25 cellular contexts compared by ENCODE assay signal in the genomic region with DNA sequence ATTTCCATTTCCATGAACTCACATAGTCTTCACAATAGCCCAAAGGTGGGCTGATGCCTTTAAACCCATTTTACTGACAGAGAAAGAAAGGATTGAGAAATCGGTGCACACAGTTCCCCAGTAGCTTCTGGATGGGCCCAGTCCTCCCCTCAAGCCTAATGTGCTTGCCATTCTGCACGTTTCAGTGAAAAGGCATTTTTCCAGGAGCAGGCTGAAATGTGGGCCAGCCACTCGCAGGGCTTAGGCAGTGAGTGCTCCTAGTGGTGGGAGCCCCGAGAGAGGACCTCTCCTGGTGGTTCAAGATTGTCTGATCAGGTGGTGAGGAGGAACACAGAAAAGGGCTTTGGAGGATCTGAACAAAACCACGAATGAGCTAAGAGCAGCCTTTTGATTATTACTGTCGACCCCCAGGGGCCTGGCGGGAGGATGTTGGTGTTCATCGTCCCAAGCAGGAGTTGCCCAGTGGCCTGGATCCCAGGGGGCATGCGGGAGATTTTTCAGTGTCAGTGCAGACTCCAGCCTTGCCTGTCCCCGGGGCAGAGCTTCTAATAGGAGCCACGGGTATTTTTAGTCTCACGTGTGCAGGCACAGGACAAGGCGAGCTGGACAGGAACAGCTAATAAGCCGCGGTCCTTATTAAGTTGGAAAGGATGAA. TPM values are rescaled to one million over a fixed set of nuclear protein-coding genes. Genes with fewer than 3 reads are reported as not detected.
"Had no signal": no experiment of that assay in that cellular context is flagged by ENCODE, and none has a peak within 500 bp of the region (broad histone marks: within the 10 kb centered on the region; RNA-seq: fewer than 3 reads in every experiment).

No MANE protein-coding gene starts in this region.

- H3K27ac Mint-ChIP-seq: activated CD4-positive, alpha-beta memory T cell treated with anti-CD3 and anti-CD28 coated beads, Interleukin-2, amount 10 ng/mL, durations not matched to agents 7 days and 5 days; activated CD8-positive, alpha-beta memory T cell treated with anti-CD3 and anti-CD28 coated beads, Interleukin-2, amount 10 ng/mL, durations not matched to agents 7 days and 5 days; activated naive CD4-positive, alpha-beta T cell treated with anti-CD3 and anti-CD28 coated beads, Interleukin-2, amount 50 U/mL, for 72 hours; mesothelial cell of epicardium; natural killer cell; T-helper 17 cell had no signal

- H3K27ac ChIP-seq: brain microvascular endothelial cell, colonic mucosa, esophagus squamous epithelium, gastroesophageal sphincter, thyroid gland, upper lobe of right lung had no signal

- H3K36me3 ChIP-seq: brain microvascular endothelial cell, colonic mucosa, esophagus squamous epithelium, gastroesophageal sphincter, thyroid gland, upper lobe of right lung had no signal

- H3K4me3 ChIP-seq: colonic mucosa, esophagus squamous epithelium, gastroesophageal sphincter, thyroid gland, upper lobe of right lung had no signal

- H3K9me3 ChIP-seq: colonic mucosa, esophagus squamous epithelium, gastroesophageal sphincter, thyroid gland, upper lobe of right lung had no signal

- ATAC-seq: activated CD8-positive, alpha-beta memory T cell treated with anti-CD3 and anti-CD28 coated beads, Interleukin-2, amount 10 ng/mL, durations not matched to agents 7 days and 5 days; activated naive CD4-positive, alpha-beta T cell treated with anti-CD3 and anti-CD28 coated beads, Interleukin-2, amount 50 U/mL, for 72 hours; gastroesophageal sphincter; left lobe of liver; natural killer cell; stimulated activated naive CD8-positive, alpha-beta T cell treated with anti-CD3 and anti-CD28 coated beads, Interleukin-15, Interleukin-2, amounts not matched to agents 100 U/mL and 50 U/mL, for 24 hours; T-helper 17 cell; upper lobe of right lung had no signal

- H3K4me1 ChIP-seq: colonic mucosa, esophagus squamous epithelium, thyroid gland, upper lobe of right lung had no signal

- H3K9me3 Mint-ChIP-seq: activated CD4-positive, alpha-beta memory T cell treated with anti-CD3 and anti-CD28 coated beads, Interleukin-2, amount 10 ng/mL, durations not matched to agents 7 days and 5 days had no signal

- FAIRE-seq: keratinocyte had no signal

- H3K4me3 Mint-ChIP-seq: activated CD4-positive, alpha-beta memory T cell treated with anti-CD3 and anti-CD28 coated beads, Interleukin-2, amount 10 ng/mL, durations not matched to agents 7 days and 5 days; activated CD8-positive, alpha-beta memory T cell treated with anti-CD3 and anti-CD28 coated beads, Interleukin-2, amount 10 ng/mL, durations not matched to agents 7 days and 5 days; central memory CD8-positive, alpha-beta T cell; mesothelial cell of epicardium; natural killer cell; T-helper 17 cell had no signal

- H3K27me3 ChIP-seq: brain microvascular endothelial cell, colonic mucosa, esophagus squamous epithelium, gastroesophageal sphincter, thyroid gland, upper lobe of right lung had no signal

- DNase-seq: activated CD4-positive, alpha-beta memory T cell treated with anti-CD3 and anti-CD28 coated beads, Interleukin-2, amount 10 ng/mL, durations not matched to agents 7 days and 5 days; activated CD4-positive, alpha-beta T cell treated with anti-CD3 and anti-CD28 coated beads for 48 hours; activated CD4-positive, CD25-positive, alpha-beta regulatory T cell; activated CD8-positive, alpha-beta memory T cell treated with anti-CD3 and anti-CD28 coated beads, Interleukin-2, amount 10 ng/mL, durations not matched to agents 7 days and 5 days; activated gamma-delta T cell treated with Interleukin-2 at 50 U/mL for 16 hours; activated T-cell treated with anti-CD3 and anti-CD28 coated beads for 4 hours; aorta; brain microvascular endothelial cell; colonic mucosa; esophagus squamous epithelium; natural killer cell; stimulated activated CD4-positive, alpha-beta T cell treated with anti-CD3 and anti-CD28 coated beads, Interleukin-12 subunit alpha, Interleukin-12 subunit beta, amount 100 ng/mL, for 4 hours; stimulated activated CD4-positive, alpha-beta T cell treated with anti-CD3 and anti-CD28 coated beads, Interleukin-4, amount 100 ng/mL, for 4 hours; stimulated activated naive CD8-positive, alpha-beta T cell treated with anti-CD3 and anti-CD28 coated beads, Interleukin-15, Interleukin-2, amounts not matched to agents 100 U/mL and 50 U/mL, for 24 hours; substantia nigra; T-helper 17 cell; thyroid gland; upper lobe of right lung had no signal

- H3K36me3 Mint-ChIP-seq: activated CD8-positive, alpha-beta memory T cell treated with anti-CD3 and anti-CD28 coated beads, Interleukin-2, amount 10 ng/mL, durations not matched to agents 7 days and 5 days; activated naive CD4-positive, alpha-beta T cell treated with anti-CD3 and anti-CD28 coated beads, Interleukin-2, amount 50 U/mL, for 72 hours; mesothelial cell of epicardium; natural killer cell had no signal

- H3K27me3 Mint-ChIP-seq: activated CD4-positive, alpha-beta memory T cell treated with anti-CD3 and anti-CD28 coated beads, Interleukin-2, amount 10 ng/mL, durations not matched to agents 7 days and 5 days had no signal

- H3K4me1 Mint-ChIP-seq: activated CD4-positive, alpha-beta memory T cell treated with anti-CD3 and anti-CD28 coated beads, Interleukin-2, amount 10 ng/mL, durations not matched to agents 7 days and 5 days; activated CD8-positive, alpha-beta memory T cell treated with anti-CD3 and anti-CD28 coated beads, Interleukin-2, amount 10 ng/mL, durations not matched to agents 7 days and 5 days; central memory CD8-positive, alpha-beta T cell; mesothelial cell of epicardium; natural killer cell; T-helper 17 cell had no signal

RNA-seq across cellular contexts. Expression of gene KY, which starts 8.7 kb away (rescaled TPM):
- total RNA-seq: activated CD4-positive, alpha-beta memory T cell treated with anti-CD3 and anti-CD28 coated beads, Interleukin-2, amount 10 ng/mL, durations not matched to agents 7 days and 5 days; activated CD8-positive, alpha-beta memory T cell treated with anti-CD3 and anti-CD28 coated beads, Interleukin-2, amount 10 ng/mL, durations not matched to agents 7 days and 5 days; activated naive CD4-positive, alpha-beta T cell treated with anti-CD3 and anti-CD28 coated beads, Interleukin-2, amount 50 U/mL, for 72 hours; left lobe of liver; lung microvascular endothelial cell; mesothelial cell of epicardium; T-helper 17 cell had no signal
- polyA plus RNA-seq: keratinocyte had no signal
